In the genomic region with DNA sequence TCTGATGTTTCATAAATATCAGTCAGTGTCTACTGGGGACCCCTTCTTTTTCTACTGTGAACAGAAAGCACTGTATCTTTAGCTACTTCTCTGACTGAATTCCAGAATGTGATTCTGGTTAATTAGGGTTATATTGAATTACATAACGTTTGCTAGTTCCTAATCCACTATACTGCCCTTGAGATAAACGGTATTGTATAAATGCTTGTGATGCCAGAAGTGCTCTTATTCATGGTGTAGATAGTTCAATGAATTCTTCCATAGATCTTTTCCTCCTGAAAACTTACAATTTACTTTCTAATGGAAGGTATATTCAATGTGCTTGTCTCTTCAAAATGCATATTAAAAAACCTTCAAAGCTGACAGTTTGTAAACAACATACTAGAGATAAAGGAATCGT, we compare ENCODE assay signal across 9 cellular contexts.
"Had no signal": no experiment of that assay in that cellular context is flagged by ENCODE, and none has a peak within 500 bp of the region (broad histone marks: within the 10 kb centered on the region; RNA-seq: fewer than 3 reads in every experiment).

No MANE protein-coding gene starts in this region.

- H3K4me3 ChIP-seq: GM23248, HAP-1, K562 had no signal

- DNase-seq: GM23248, GOT3, H7, HFFc6, IMR-90 had no signal

- H3K36me3 ChIP-seq: HAP-1 had no signal

- H3K4me1 ChIP-seq: HAP-1 had no signal

- ATAC-seq: HCT116, K562 had no signal

- FAIRE-seq: HTR-8/SVneo, K562 had no signal

- H3K27ac ChIP-seq: GM23248 had no signal

- H3K9me3 ChIP-seq: HAP-1 had no signal
